In the genomic region with DNA sequence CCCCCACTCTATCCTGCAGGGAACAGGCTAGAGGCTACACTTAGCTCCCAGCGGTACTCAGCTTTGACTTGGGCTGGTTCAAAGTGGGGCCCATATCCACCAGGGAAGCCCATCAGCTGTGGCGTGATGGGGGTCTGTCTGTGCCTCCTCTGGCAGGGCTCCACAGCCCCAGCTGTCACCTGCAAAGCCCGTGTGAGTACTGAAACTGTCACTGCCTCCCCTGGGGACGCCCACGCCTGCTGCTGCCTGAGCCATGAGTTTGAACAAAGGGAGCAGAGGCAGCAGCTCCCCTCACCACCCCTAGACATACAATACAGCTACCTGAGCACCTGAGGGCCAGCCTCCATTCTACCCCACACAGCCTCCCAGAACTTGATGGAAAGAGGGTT, we compare ENCODE assay signal across 1 cellular context.
TF ChIP-seq lines count a peak whose summit lies in the region.

No MANE protein-coding gene starts in this region.

TF ChIP-seq in GM12878, 131 proteins besides CTCF, POLR2A, EP300 and RAD21 (continues in another document):
- no peak for TF ChIP-seq CEBPB (IDR thresholded peaks at IDR 0.05; ENCODE audit: borderline replicate concordance in 1 of 2, low read depth in 2 of 2, low read length in 2 of 2)
- TF ChIP-seq MYB (IDR thresholded peaks at IDR 0.05; ENCODE audit: borderline replicate concordance, low read depth, low read length) = no peak
- TF ChIP-seq POLR2AphosphoS2 (IDR thresholded peaks at IDR 0.05; ENCODE audit: low read depth, low read length) = 0 out of 2 replicates have a peak, but pooled peaks have one; percentile 31
- peak; percentile 80 to 99 for TF ChIP-seq EGR1 (IDR thresholded peaks at IDR 0.05; ENCODE audit: borderline replicate concordance in 1 of 2, low read depth in 2 of 2, low read length in 2 of 2)
- TF ChIP-seq PAX8 (IDR thresholded peaks at IDR 0.05) = no peak
- no peak for TF ChIP-seq STAT1 (conservative IDR thresholded peaks at IDR 0.05)
- TF ChIP-seq SRF (IDR thresholded peaks at IDR 0.05; ENCODE audit: low read depth in 2 of 2, low read length in 2 of 2) = 0 out of 4 replicates have a peak, but pooled peaks of 1 of the 2 experiments have one; percentile 27
- peak; percentile 89 for TF ChIP-seq MXI1 (IDR thresholded peaks at IDR 0.05; ENCODE audit: low read depth, low read length)
- TF ChIP-seq MAX (IDR thresholded peaks at IDR 0.05; ENCODE audit: low read depth, low read length) = no peak
- no peak for TF ChIP-seq ZNF207 (IDR thresholded peaks at IDR 0.05; ENCODE audit: borderline replicate concordance)
- TF ChIP-seq STAT3 (IDR thresholded peaks at IDR 0.05; ENCODE audit: low read depth, low read length) = no peak
- no peak for TF ChIP-seq NR2C2 (IDR thresholded peaks at IDR 0.05; ENCODE audit: borderline replicate concordance, control insufficient read depth, insufficient read length, low read depth)
- TF ChIP-seq EED (IDR thresholded peaks at IDR 0.05; ENCODE audit: low read depth) = peak; percentile 57; the same call in 1 of the 2 replicates
- TF ChIP-seq IRF4 (IDR thresholded peaks at IDR 0.05; ENCODE audit: low read depth, low read length) = peak; percentile 69; the same call in 1 of the 2 replicates
- peak in 1 of 2 experiments; percentile 18; a peak in 1 of 4 replicates for TF ChIP-seq ETV6 (conservative IDR thresholded peaks at IDR 0.05 in 1 of 2, IDR thresholded peaks at IDR 0.05 in 1 of 2; ENCODE audit: borderline replicate concordance in 1 of 2, low read depth in 1 of 2)
- TF ChIP-seq BACH1 (IDR thresholded peaks at IDR 0.05; ENCODE audit: borderline replicate concordance) = peak; percentile 73; the same call in 1 of the 2 replicates
- TF ChIP-seq ZZZ3 (IDR thresholded peaks at IDR 0.05; ENCODE audit: control insufficient read depth, insufficient read length, low read depth) = no peak
- no peak for TF ChIP-seq FOS (IDR thresholded peaks at IDR 0.05; ENCODE audit: borderline replicate concordance, extremely low read depth, insufficient read length)
- no peak for TF ChIP-seq RB1 (IDR thresholded peaks at IDR 0.05; ENCODE audit: borderline replicate concordance)
- TF ChIP-seq CBX5 (IDR thresholded peaks at IDR 0.05; ENCODE audit: low read depth) = no peak
- no peak for TF ChIP-seq ZBTB33 (IDR thresholded peaks at IDR 0.05)
- TF ChIP-seq, protein P1, sequence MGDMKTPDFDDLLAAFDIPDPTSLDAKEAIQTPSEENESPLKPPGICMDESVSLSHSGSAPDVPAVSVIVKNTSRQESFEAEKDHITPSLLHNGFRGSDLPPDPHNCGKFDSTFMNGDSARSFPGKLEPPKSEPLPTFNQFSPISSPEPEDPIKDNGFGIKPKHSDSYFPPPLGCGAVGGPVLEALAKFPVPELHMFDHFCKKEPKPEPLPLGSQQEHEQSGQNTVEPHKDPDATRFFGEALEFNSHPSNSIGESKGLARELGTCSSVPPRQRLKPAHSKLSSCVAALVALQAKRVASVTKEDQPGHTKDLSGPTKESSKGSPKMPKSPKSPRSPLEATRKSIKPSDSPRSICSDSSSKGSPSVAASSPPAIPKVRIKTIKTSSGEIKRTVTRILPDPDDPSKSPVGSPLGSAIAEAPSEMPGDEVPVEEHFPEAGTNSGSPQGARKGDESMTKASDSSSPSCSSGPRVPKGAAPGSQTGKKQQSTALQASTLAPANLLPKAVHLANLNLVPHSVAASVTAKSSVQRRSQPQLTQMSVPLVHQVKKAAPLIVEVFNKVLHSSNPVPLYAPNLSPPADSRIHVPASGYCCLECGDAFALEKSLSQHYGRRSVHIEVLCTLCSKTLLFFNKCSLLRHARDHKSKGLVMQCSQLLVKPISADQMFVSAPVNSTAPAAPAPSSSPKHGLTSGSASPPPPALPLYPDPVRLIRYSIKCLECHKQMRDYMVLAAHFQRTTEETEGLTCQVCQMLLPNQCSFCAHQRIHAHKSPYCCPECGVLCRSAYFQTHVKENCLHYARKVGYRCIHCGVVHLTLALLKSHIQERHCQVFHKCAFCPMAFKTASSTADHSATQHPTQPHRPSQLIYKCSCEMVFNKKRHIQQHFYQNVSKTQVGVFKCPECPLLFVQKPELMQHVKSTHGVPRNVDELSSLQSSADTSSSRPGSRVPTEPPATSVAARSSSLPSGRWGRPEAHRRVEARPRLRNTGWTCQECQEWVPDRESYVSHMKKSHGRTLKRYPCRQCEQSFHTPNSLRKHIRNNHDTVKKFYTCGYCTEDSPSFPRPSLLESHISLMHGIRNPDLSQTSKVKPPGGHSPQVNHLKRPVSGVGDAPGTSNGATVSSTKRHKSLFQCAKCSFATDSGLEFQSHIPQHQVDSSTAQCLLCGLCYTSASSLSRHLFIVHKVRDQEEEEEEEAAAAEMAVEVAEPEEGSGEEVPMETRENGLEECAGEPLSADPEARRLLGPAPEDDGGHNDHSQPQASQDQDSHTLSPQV (IDR thresholded peaks at IDR 0.05) = no peak
- TF ChIP-seq ATF7 (IDR thresholded peaks at IDR 0.05; ENCODE audit: low read depth) = no peak
- no peak for TF ChIP-seq NRF1 (conservative IDR thresholded peaks at IDR 0.05; ENCODE audit: low read depth, low read length)
- no peak for TF ChIP-seq HDAC6 (IDR thresholded peaks at IDR 0.05; ENCODE audit: unreplicated experiment)
- no peak; the same call in 1 of the 2 replicates for TF ChIP-seq NBN (IDR thresholded peaks at IDR 0.05)
- TF ChIP-seq IKZF1 (conservative IDR thresholded peaks at IDR 0.05) = peak; percentile 52
- no peak for TF ChIP-seq SKIL (IDR thresholded peaks at IDR 0.05; ENCODE audit: low read depth, poor library complexity, severe bottlenecking)
- TF ChIP-seq, protein P2, sequence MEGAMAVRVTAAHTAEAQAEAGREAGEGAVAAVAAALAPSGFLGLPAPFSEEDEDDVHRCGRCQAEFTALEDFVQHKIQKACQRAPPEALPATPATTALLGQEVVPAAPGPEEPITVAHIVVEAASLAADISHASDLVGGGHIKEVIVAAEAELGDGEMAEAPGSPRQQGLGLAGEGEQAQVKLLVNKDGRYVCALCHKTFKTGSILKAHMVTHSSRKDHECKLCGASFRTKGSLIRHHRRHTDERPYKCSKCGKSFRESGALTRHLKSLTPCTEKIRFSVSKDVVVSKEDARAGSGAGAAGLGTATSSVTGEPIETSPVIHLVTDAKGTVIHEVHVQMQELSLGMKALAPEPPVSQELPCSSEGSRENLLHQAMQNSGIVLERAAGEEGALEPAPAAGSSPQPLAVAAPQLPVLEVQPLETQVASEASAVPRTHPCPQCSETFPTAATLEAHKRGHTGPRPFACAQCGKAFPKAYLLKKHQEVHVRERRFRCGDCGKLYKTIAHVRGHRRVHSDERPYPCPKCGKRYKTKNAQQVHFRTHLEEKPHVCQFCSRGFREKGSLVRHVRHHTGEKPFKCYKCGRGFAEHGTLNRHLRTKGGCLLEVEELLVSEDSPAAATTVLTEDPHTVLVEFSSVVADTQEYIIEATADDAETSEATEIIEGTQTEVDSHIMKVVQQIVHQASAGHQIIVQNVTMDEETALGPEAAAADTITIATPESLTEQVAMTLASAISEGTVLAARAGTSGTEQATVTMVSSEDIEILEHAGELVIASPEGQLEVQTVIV (IDR thresholded peaks at IDR 0.05; ENCODE audit: borderline replicate concordance, partially characterized antibody) = no peak
- TF ChIP-seq ASH2L (IDR thresholded peaks at IDR 0.05; ENCODE audit: borderline replicate concordance, low read depth) = no peak
- TF ChIP-seq ZBTB11 (CRISPR knock-in tag; IDR thresholded peaks at IDR 0.05) = no peak
- TF ChIP-seq, protein P3, sequence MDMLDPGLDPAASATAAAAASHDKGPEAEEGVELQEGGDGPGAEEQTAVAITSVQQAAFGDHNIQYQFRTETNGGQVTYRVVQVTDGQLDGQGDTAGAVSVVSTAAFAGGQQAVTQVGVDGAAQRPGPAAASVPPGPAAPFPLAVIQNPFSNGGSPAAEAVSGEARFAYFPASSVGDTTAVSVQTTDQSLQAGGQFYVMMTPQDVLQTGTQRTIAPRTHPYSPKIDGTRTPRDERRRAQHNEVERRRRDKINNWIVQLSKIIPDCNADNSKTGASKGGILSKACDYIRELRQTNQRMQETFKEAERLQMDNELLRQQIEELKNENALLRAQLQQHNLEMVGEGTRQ (IDR thresholded peaks at IDR 0.05; ENCODE audit: borderline replicate concordance, low read depth, low read length) = no peak
- peak; percentile 94 for TF ChIP-seq TCF3 (IDR thresholded peaks at IDR 0.05; ENCODE audit: borderline replicate concordance, insufficient read depth, low read depth, low read length)
- peak; percentile 56; the same call in 1 of the 2 replicates for TF ChIP-seq PAX5 (IDR thresholded peaks at IDR 0.05; ENCODE audit: borderline replicate concordance, low read depth, low read length)
- no peak for TF ChIP-seq RBBP5 (conservative IDR thresholded peaks at IDR 0.05)
- no peak for TF ChIP-seq JUND (IDR thresholded peaks at IDR 0.05; ENCODE audit: low read depth, low read length)
- TF ChIP-seq NFYA (IDR thresholded peaks at IDR 0.05; ENCODE audit: borderline replicate concordance, low read depth, low read length) = no peak
- TF ChIP-seq BHLHE40 (IDR thresholded peaks at IDR 0.05; ENCODE audit: borderline replicate concordance in 1 of 2, low read depth in 2 of 2, low read length in 1 of 2) = peak; percentile 87 to 95
- no peak for TF ChIP-seq KLF5 (IDR thresholded peaks at IDR 0.05; ENCODE audit: partially characterized antibody)
- TF ChIP-seq CHD4 (IDR thresholded peaks at IDR 0.05) = no peak
- no peak for TF ChIP-seq SPI1 (IDR thresholded peaks at IDR 0.05; ENCODE audit: borderline replicate concordance, insufficient read depth, low read depth, low read length)
- peak; percentile 68 for TF ChIP-seq NKRF (conservative IDR thresholded peaks at IDR 0.05)
